ENCODE assay signal across 21 cellular contexts in genomic region chr5:31554552-31554951, GRCh38.
"Had no signal": no experiment of that assay in that cellular context is flagged by ENCODE, and none has a peak within 500 bp of the region (broad histone marks: within the 10 kb centered on the region; RNA-seq: fewer than 3 reads in every experiment).

No MANE protein-coding gene starts in this region.

- H3K27me3 ChIP-seq: ascending aorta had no signal

- ATAC-seq: activated naive CD4-positive, alpha-beta T cell treated with anti-CD3 and anti-CD28 coated beads, Interleukin-2, amount 50 U/mL, for 72 hours; activated naive CD8-positive, alpha-beta T cell treated with anti-CD3 and anti-CD28 coated beads, Interleukin-2, amount 50 U/mL, for 24 hours; T-helper 17 cell had no signal

- H3K4me3 ChIP-seq: ascending aorta, PC-9 had no signal

- DNase-seq: activated B cell treated with CpG ODN at 0.5 μM for 24 hours; activated CD4-positive, alpha-beta memory T cell treated with anti-CD3 and anti-CD28 coated beads for 36 hours; activated CD4-positive, alpha-beta T cell treated with anti-CD3 and anti-CD28 coated beads, Interleukin-2, amount 10 ng/mL, durations not matched to agents 7 days and 5 days; activated CD8-positive, alpha-beta memory T cell treated with anti-CD3 and anti-CD28 coated beads for 24 hours; activated effector memory CD4-positive, alpha-beta T cell treated with Interleukin-2 at 50 U/mL for 16 hours; activated naive CD4-positive, alpha-beta T cell; activated naive CD8-positive, alpha-beta T cell treated with anti-CD3 and anti-CD28 coated beads, Interleukin-2, amount 50 U/mL, for 24 hours; amniotic stem cell; caudate nucleus; NCI-H1048; NCI-H146; NCI-H187 treated with DMSO at 0.1 percent for 48 hours; NCI-H2081 treated with DMSO at 0.1 percent for 48 hours; NCI-H446; NCI-H524; PC-9; SIG-M5; T-helper 17 cell; T-helper 9 cell had no signal

- H3K9me3 ChIP-seq: ascending aorta had no signal

- H3K4me1 ChIP-seq: ascending aorta had no signal

- H3K27ac ChIP-seq: ascending aorta, PC-9 had no signal

- H2AFZ ChIP-seq: PC-9 had no signal

- H3K4me2 ChIP-seq: PC-9 had no signal
